In genomic region chr9:87923012-87923411, GRCh38 we compare ENCODE assay signal across 21 cellular contexts. TPM values are rescaled to one million over a fixed set of nuclear protein-coding genes. Genes with fewer than 3 reads are reported as not detected.
"Had no signal": no experiment of that assay in that cellular context is flagged by ENCODE, and none has a peak within 500 bp of the region (broad histone marks: within the 10 kb centered on the region; RNA-seq: fewer than 3 reads in every experiment).

No MANE protein-coding gene starts in this region.

RNA-seq across cellular contexts. Expression of gene SPATA31C1, which starts 5.2 kb away (rescaled TPM):
- total RNA-seq: activated B cell treated with CpG ODN at 0.5 μM for 24 hours; astrocyte; chondrocyte; fibroblast of lung; fibroblast of villous mesenchyme; gastroesophageal sphincter; hepatocyte; left cardiac atrium; left ventricle myocardium superior; lung microvascular endothelial cell; mesenteric fat pad; mucosa of descending colon; osteocyte; posterior vena cava; SK-MEL-5; skeletal muscle tissue; stomach; suprapubic skin; T-cell; T-helper 2 cell treated with Interferon-gamma antibody and Interleukin-4, amounts not matched to agents 100 ng/mL and 5 ng/mL, for 36 hours; upper lobe of right lung had no signal

RNA-seq across cellular contexts. Expression of gene SPATA31E1, which starts 40.3 kb away (rescaled TPM):
- total RNA-seq: activated B cell treated with CpG ODN at 0.5 μM for 24 hours; astrocyte; chondrocyte; fibroblast of lung; fibroblast of villous mesenchyme; gastroesophageal sphincter; hepatocyte; left cardiac atrium; left ventricle myocardium superior; lung microvascular endothelial cell; mesenteric fat pad; osteocyte; posterior vena cava; SK-MEL-5; skeletal muscle tissue; stomach; suprapubic skin; T-cell; T-helper 2 cell treated with Interferon-gamma antibody and Interleukin-4, amounts not matched to agents 100 ng/mL and 5 ng/mL, for 36 hours; upper lobe of right lung had no signal
